14 cellular contexts compared by ENCODE assay signal in the genomic region with DNA sequence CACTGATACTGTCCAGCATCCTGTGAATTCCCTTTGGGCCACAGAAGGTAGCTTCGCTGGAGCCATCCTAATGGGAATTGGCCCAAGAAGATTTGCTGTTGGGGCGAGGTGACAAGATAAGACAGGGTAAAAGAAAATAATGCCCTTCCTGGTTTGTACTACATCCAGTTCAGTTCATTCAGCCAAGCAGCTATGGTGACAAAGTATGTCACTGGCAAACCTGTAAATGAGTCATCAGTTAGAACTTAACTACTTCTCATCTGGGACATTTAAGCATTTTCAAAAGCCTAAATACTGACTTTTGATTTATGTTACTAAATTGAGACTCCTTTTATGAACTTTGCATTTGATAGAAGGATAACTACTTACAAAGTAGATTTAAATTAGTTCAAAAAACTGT. TPM values are rescaled to one million over a fixed set of nuclear protein-coding genes. Genes with fewer than 3 reads are reported as not detected.
A peak's percentile ranks its signal among the peaks of the same experiment; 100 is the strongest.
DNase-seq lines count a peak whose midpoint lies in the region; ATAC-seq and TF ChIP-seq lines count a peak whose summit lies in the region.
"Had no signal": no experiment of that assay in that cellular context is flagged by ENCODE, and none has a peak within 500 bp of the region (broad histone marks: within the 10 kb centered on the region; RNA-seq: fewer than 3 reads in every experiment).

No MANE protein-coding gene starts in this region.

- ATAC-seq in HCT116 (peak; percentile 63), GM18502 (IDR thresholded peaks at IDR 0.05; ENCODE audit: poor library complexity, unreplicated experiment) (no peak)
- peak; percentile 56 for ATAC-seq in activated T-helper 17 cell treated with anti-CD3 and anti-CD28 coated beads, Interleukin-2, amount 50 U/mL, for 72 hours (replicated peaks)

- peak overlapping the region; percentile 51 for H3K4me2 ChIP-seq in HCT116 (ENCODE audit: low read length)

- intact Hi-C loops in Calu3 (cut with micrococcal nuclease; ENCODE audit: unreplicated experiment), result loop anchor here (5.0 to 10.0 kb wide), 2 partner anchors 129 to 174 kb away; a partner anchor contains a TSS
- intact Hi-C loops in HCT116 (cut with micrococcal nuclease), result no loop called here
- intact Hi-C loops in posterior cingulate gyrus (cut with DNase I), result no loop called here

- peaks cover 9 to 23% of the 10 kb centered on the region in 2 experiments; a peak in 3 of 4 replicates for H3K4me1 ChIP-seq in HCT116 (ENCODE audit: control insufficient read depth in 1 of 2, insufficient read depth in 2 of 2, low read length in 2 of 2)
- no peaks in the 10 kb centered on the region for H3K4me1 ChIP-seq in effector memory CD4-positive, alpha-beta T cell (ENCODE audit: control insufficient read depth, insufficient read depth, low read length, poor library complexity, severe bottlenecking)

- peak; percentile 15 for DNase-seq in Calu3
- no peak for DNase-seq in HCT116 (ENCODE audit: low read depth, low spot score)
- DNase-seq in kidney tubule cell (ENCODE audit: low spot score), result peak; percentile 78
- DNase-seq in posterior cingulate gyrus, result no peak
- no peak for DNase-seq in effector memory CD4-positive, alpha-beta T cell
- DNase-seq: MG63, nucleus accumbens had no signal

- no peak for TF ChIP-seq RAD21 in HCT116 (IDR thresholded peaks at IDR 0.05; ENCODE audit: low read depth)

- no peak for TF ChIP-seq POLR2A in HCT116 (IDR thresholded peaks at IDR 0.05; ENCODE audit: borderline replicate concordance, extremely low read depth, insufficient read depth, insufficient read length)

- H3K9me3 ChIP-seq in HCT116 (ENCODE audit: control insufficient read depth in 1 of 2, insufficient read depth in 1 of 2, low read depth in 1 of 2, low read length in 2 of 2), result no peaks in the 10 kb centered on the region
- H3K9me3 ChIP-seq in effector memory CD4-positive, alpha-beta T cell (ENCODE audit: control insufficient read depth, low read length), result no peaks in the 10 kb centered on the region
- H3K9me3 ChIP-seq: MG63 had no signal

- CTCF ChIA-PET in Calu3 (lab: Charles Lee), result interaction anchor here (1.6 kb wide), 1 partner anchor 10 kb away, joined by 4 read pairs; no protein-coding TSS in a partner anchor
- CTCF ChIA-PET in HCT116 (lab: Charles Lee), result no interaction called here

- no peak overlapping the region for H3K9ac ChIP-seq in HCT116 (ENCODE audit: low read length)

- no peak overlapping the region for H3K27ac ChIP-seq in HCT116 (ENCODE audit: low read depth, low read length)
- no peak overlapping the region for H3K27ac ChIP-seq in effector memory CD4-positive, alpha-beta T cell (ENCODE audit: insufficient read depth, low read length, poor library complexity, severe bottlenecking)
- H3K27ac ChIP-seq: VCaP had no signal

- H3K36me3 Mint-ChIP-seq in Calu3 (ENCODE audit: insufficient read depth, unreplicated experiment), result peaks cover 6% of the 10 kb centered on the region
- no peaks in the 10 kb centered on the region for H3K36me3 Mint-ChIP-seq in activated T-helper 17 cell treated with anti-CD3 and anti-CD28 coated beads, Interleukin-2, amount 50 U/mL, for 72 hours (ENCODE audit: low read depth)
- H3K36me3 Mint-ChIP-seq: immature natural killer cell had no signal

- H3K27ac Mint-ChIP-seq in Calu3 (ENCODE audit: unreplicated experiment), result no peak overlapping the region
- H3K27ac Mint-ChIP-seq in activated T-helper 17 cell treated with anti-CD3 and anti-CD28 coated beads, Interleukin-2, amount 50 U/mL, for 72 hours, result no peak overlapping the region
- H3K27ac Mint-ChIP-seq: immature natural killer cell had no signal

- no peaks in the 10 kb centered on the region for H4K20me1 ChIP-seq in HCT116 (ENCODE audit: insufficient read depth)

- no TSS peak for BruUV-seq in Calu3 (replicated peaks; lab: Mats Ljungman, UMichigan)
- BruUV-seq in HCT116 (replicated peaks; lab: Mats Ljungman, UMichigan), result no TSS peak

- POLR2A ChIA-PET in HCT116 (lab: Charles Lee), result interaction anchor here (0.7 kb wide), 1 partner anchor 141 kb away, joined by 3 read pairs; no protein-coding TSS in a partner anchor

- H2AFZ ChIP-seq in HCT116 (ENCODE audit: low read depth, low read length, poor library complexity, severe bottlenecking), result peak overlapping the region; percentile 36

- no peaks in the 10 kb centered on the region for H3K9me2 ChIP-seq in HCT116 (ENCODE audit: insufficient read depth)

- H3K79me2 ChIP-seq in HCT116 (ENCODE audit: insufficient read depth, low read length), result no peaks in the 10 kb centered on the region

- TF ChIP-seq CTCF in Calu3 (IDR thresholded peaks at IDR 0.05; ENCODE audit: unreplicated experiment), result no peak
- no peak for TF ChIP-seq CTCF in HCT116 (IDR thresholded peaks at IDR 0.05 in 2 of 3, conservative IDR thresholded peaks at IDR 0.05 in 1 of 3; ENCODE audit: borderline replicate concordance in 1 of 3, insufficient read depth in 1 of 3, low read depth in 2 of 3, low read length in 2 of 3)

- no peaks in the 10 kb centered on the region for H3K27me3 ChIP-seq in HCT116 (ENCODE audit: insufficient read depth, low read length)
- no peaks in the 10 kb centered on the region for H3K27me3 ChIP-seq in effector memory CD4-positive, alpha-beta T cell (replicated peaks; ENCODE audit: control insufficient read depth, insufficient read depth, low read length, poor library complexity, severe bottlenecking)
- H3K27me3 ChIP-seq: MG63 had no signal

- no peaks in the 10 kb centered on the region for H3K9me3 Mint-ChIP-seq in Calu3 (ENCODE audit: low read depth, unreplicated experiment)
- peaks cover 5% of the 10 kb centered on the region for H3K9me3 Mint-ChIP-seq in activated T-helper 17 cell treated with anti-CD3 and anti-CD28 coated beads, Interleukin-2, amount 50 U/mL, for 72 hours
- H3K9me3 Mint-ChIP-seq: CD4-positive, alpha-beta memory T cell; immature natural killer cell had no signal

- H3K4me3 Mint-ChIP-seq in Calu3 (ENCODE audit: low read depth, unreplicated experiment), result no peak overlapping the region
- no peak overlapping the region for H3K4me3 Mint-ChIP-seq in activated T-helper 17 cell treated with anti-CD3 and anti-CD28 coated beads, Interleukin-2, amount 50 U/mL, for 72 hours

- no peaks in the 10 kb centered on the region for H3K36me3 ChIP-seq in HCT116 (ENCODE audit: control insufficient read depth in 1 of 2, insufficient read depth in 2 of 2, low read length in 2 of 2)
- H3K36me3 ChIP-seq in effector memory CD4-positive, alpha-beta T cell (ENCODE audit: control insufficient read depth, insufficient read depth, low read length), result no peaks in the 10 kb centered on the region
- H3K36me3 ChIP-seq: MG63 had no signal

- RAD21 ChIA-PET in HCT116 (lab: Charles Lee; ENCODE audit: low non-redundant PET in 1 of 2, low total read pairs in 2 of 2, uncharacterized antibody in 2 of 2, unreplicated experiment in 2 of 2), result no interaction called here

- no peak overlapping the region for H3K4me3 ChIP-seq in HCT116 (replicated peaks in 1 of 2; ENCODE audit: low read depth in 1 of 2, low read length in 2 of 2)
- H3K4me3 ChIP-seq in effector memory CD4-positive, alpha-beta T cell (ENCODE audit: insufficient read depth, low read depth, low read length, poor library complexity, severe bottlenecking), result no peak overlapping the region
- H3K4me3 ChIP-seq: MG63 had no signal

- H3K4me1 Mint-ChIP-seq in Calu3 (ENCODE audit: low read depth, unreplicated experiment), result peaks cover 15% of the 10 kb centered on the region
- H3K4me1 Mint-ChIP-seq in activated T-helper 17 cell treated with anti-CD3 and anti-CD28 coated beads, Interleukin-2, amount 50 U/mL, for 72 hours, result peaks cover 5% of the 10 kb centered on the region

- no peaks in the 10 kb centered on the region for H3K27me3 Mint-ChIP-seq in Calu3 (ENCODE audit: unreplicated experiment)
- H3K27me3 Mint-ChIP-seq in activated T-helper 17 cell treated with anti-CD3 and anti-CD28 coated beads, Interleukin-2, amount 50 U/mL, for 72 hours, result no peaks in the 10 kb centered on the region

TF ChIP-seq in HCT116, 20 proteins besides CTCF, POLR2A, EP300 and RAD21 (continues in another document):
- TF ChIP-seq SP1 (IDR thresholded peaks at IDR 0.05; ENCODE audit: low read depth) (peak; percentile 20; the same call in 1 of the 2 replicates), CEBPB (IDR thresholded peaks at IDR 0.05; ENCODE audit: low read depth) (no peak), SIN3A (IDR thresholded peaks at IDR 0.05; ENCODE audit: low read depth) (no peak), JUND (IDR thresholded peaks at IDR 0.05) (peak; percentile 68), POLR2AphosphoS5 (IDR thresholded peaks at IDR 0.05; ENCODE audit: low read depth, low read length) (no peak), SRF (IDR thresholded peaks at IDR 0.05; ENCODE audit: low read depth) (no peak), EGR1 (IDR thresholded peaks at IDR 0.05; ENCODE audit: low read depth) (no peak)
- TF ChIP-seq, protein P1, sequence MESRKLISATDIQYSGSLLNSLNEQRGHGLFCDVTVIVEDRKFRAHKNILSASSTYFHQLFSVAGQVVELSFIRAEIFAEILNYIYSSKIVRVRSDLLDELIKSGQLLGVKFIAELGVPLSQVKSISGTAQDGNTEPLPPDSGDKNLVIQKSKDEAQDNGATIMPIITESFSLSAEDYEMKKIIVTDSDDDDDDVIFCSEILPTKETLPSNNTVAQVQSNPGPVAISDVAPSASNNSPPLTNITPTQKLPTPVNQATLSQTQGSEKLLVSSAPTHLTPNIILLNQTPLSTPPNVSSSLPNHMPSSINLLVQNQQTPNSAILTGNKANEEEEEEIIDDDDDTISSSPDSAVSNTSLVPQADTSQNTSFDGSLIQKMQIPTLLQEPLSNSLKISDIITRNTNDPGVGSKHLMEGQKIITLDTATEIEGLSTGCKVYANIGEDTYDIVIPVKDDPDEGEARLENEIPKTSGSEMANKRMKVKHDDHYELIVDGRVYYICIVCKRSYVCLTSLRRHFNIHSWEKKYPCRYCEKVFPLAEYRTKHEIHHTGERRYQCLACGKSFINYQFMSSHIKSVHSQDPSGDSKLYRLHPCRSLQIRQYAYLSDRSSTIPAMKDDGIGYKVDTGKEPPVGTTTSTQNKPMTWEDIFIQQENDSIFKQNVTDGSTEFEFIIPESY (IDR thresholded peaks at IDR 0.05; ENCODE audit: extremely low read depth, insufficient replicate concordance, low read length), result no peak
- TF ChIP-seq, protein P2, sequence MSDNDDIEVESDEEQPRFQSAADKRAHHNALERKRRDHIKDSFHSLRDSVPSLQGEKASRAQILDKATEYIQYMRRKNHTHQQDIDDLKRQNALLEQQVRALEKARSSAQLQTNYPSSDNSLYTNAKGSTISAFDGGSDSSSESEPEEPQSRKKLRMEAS (IDR thresholded peaks at IDR 0.05), result no peak

RNA-seq across cellular contexts. Expression of a gene that starts 54.2 kb away (rescaled TPM):
- total RNA-seq in Calu3 (2022) (not detected in 2 replicates), HCT116 (2021; ENCODE audit: unreplicated experiment) (not detected)
- not detected in 2 replicates for polyA plus RNA-seq in HCT116 (2012)
- total RNA-seq in activated T-helper 17 cell treated with anti-CD3 and anti-CD28 coated beads, Interleukin-2, amount 50 U/mL, for 72 hours, result not detected
- total RNA-seq: CD4-positive, alpha-beta memory T cell; mesenteric fat pad; skeletal muscle tissue had no signal
- polyA plus RNA-seq: immature natural killer cell had no signal

Comparison
In these comparisons a context has a peak if more than half of its experiments do, and no peak if none do; other contexts are left out.
1. DNase-seq: peak in Calu3 (single experiment) and kidney tubule cell (single experiment); none in HCT116 (single experiment), posterior cingulate gyrus (0 of 10) and effector memory CD4-positive, alpha-beta T cell (0 of 3).